Comparison of ENCODE assay signal across 28 cellular contexts in the genomic region with DNA sequence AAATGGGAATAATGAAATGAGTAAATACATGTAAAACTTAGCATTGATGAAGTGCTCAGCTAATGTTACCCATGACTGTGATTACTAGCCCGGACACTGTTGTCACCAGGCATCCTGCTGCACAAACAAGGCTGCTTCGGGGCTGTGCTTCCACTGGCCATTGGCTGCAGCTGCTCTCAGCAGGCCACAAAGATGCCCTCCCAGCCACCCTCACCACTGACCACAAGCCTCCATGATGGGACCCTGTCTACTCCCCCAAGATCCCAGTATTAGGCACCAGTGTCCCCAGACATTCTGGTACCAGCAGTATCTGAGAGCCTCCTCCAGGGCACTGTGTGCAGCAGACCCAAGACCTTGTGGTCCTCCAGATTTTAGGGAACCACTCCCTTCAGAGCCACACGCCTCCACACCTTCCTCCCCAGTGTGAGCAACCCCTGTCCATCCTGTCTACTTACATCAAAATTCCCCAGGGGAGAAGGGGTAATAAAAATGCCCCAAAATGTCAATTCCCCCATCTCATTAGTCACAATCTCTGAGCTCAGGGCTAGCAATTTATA. TPM values are rescaled to one million over a fixed set of nuclear protein-coding genes. Genes with fewer than 3 reads are reported as not detected.
DNase-seq lines count a peak whose midpoint lies in the region; ATAC-seq and TF ChIP-seq lines count a peak whose summit lies in the region.
"Had no signal": no experiment of that assay in that cellular context is flagged by ENCODE, and none has a peak within 500 bp of the region (broad histone marks: within the 10 kb centered on the region; RNA-seq: fewer than 3 reads in every experiment).

No MANE protein-coding gene starts in this region.

- no peak overlapping the region for H2AK5ac ChIP-seq in neuronal stem cell (ENCODE audit: low read depth, low read length)

- H3K9ac ChIP-seq in DND-41 (ENCODE audit: low read depth, low read length) (peak overlapping the region; percentile 69), neuronal stem cell (ENCODE audit: low read depth, low read length, poor library complexity) (no peak overlapping the region)
- H3K9ac ChIP-seq: neural progenitor cell had no signal

- H3K4ac ChIP-seq in neuronal stem cell (ENCODE audit: low read length) = no peak overlapping the region

- H3K79me1 ChIP-seq in neuronal stem cell (ENCODE audit: low read depth, low read length) = no peaks in the 10 kb centered on the region

- no peak overlapping the region for H4K91ac ChIP-seq in neuronal stem cell (ENCODE audit: low read depth, low read length, poor library complexity)

- no peak overlapping the region for H3K18ac ChIP-seq in neuronal stem cell (ENCODE audit: low read length)

- H3K36me3 ChIP-seq in DND-41 (ENCODE audit: insufficient read depth, low read length) = no peaks in the 10 kb centered on the region
- no peaks in the 10 kb centered on the region for H3K36me3 ChIP-seq in SJCRH30
- no peaks in the 10 kb centered on the region for H3K36me3 ChIP-seq in neuronal stem cell (replicated peaks in 1 of 2; ENCODE audit: control insufficient read depth in 2 of 2, insufficient read depth in 2 of 2, low read length in 2 of 2)
- H3K36me3 ChIP-seq: neural progenitor cell, prostate gland, stomach had no signal

- H2BK5ac ChIP-seq in neuronal stem cell (ENCODE audit: low read length) = no peak overlapping the region

- H3K14ac ChIP-seq in neuronal stem cell (ENCODE audit: low read length) = no peak overlapping the region

- no peak for ATAC-seq in DND-41 (ENCODE audit: insufficient read depth, low read depth)
- ATAC-seq in HG02973 (IDR thresholded peaks at IDR 0.05; ENCODE audit: unreplicated experiment) = no peak
- ATAC-seq: esophagus mucosa, left ventricle myocardium superior, PC-3 had no signal

- WGBS in neuronal stem cell (ENCODE audit: extremely low coverage in 2 of 2, insufficient read length in 2 of 2, insufficient replicate concordance in 1 of 2), 2 donors = no CpG with 5 or more reads among the region's 3 CpGs

- peaks cover 8% of the 10 kb centered on the region; the same call in 1 of the 2 replicates for H3K79me2 ChIP-seq in DND-41 (ENCODE audit: insufficient read depth, low read length)

- H3K4me1 ChIP-seq in DND-41 (ENCODE audit: insufficient read depth, low read length) = peaks cover 41% of the 10 kb centered on the region
- peaks cover 34% of the 10 kb centered on the region for H3K4me1 ChIP-seq in SJCRH30
- peaks cover 0 to 1% of the 10 kb centered on the region in 2 donors for H3K4me1 ChIP-seq in neuronal stem cell (ENCODE audit: control insufficient read depth in 2 of 2, insufficient read depth in 1 of 2, low read depth in 1 of 2, low read length in 2 of 2)
- H3K4me1 ChIP-seq: neural progenitor cell, prostate gland, stomach had no signal

- DNase-seq in DND-41 (no peak), SJCRH30 (peak; percentile 27 to 42), neuronal stem cell (ENCODE audit: low spot score) (no peak), NCI-H1417 (lab: John Stamatoyannopoulos, UW) (no peak), cortex of kidney (lab: John Stamatoyannopoulos, UW) (no peak)
- DNase-seq: activated CD4-positive, alpha-beta T cell treated with anti-CD3 and anti-CD28 coated beads for 48 hours; activated naive CD4-positive, alpha-beta T cell treated with anti-CD3 and anti-CD28 coated beads, Interleukin-2, amount 50 U/mL, for 16 hours; activated T-cell treated with anti-CD3 and anti-CD28 coated beads, Interleukin-2, amount 50 U/mL, for 1 hour; CD4-positive, alpha-beta memory T cell; DMS53; effector CD4-positive, alpha-beta T cell; hippocampal formation; left ventricle myocardium superior; MM.1S; NCI-H187 treated with DMSO at 0.1 percent for 48 hours; NCI-H2227 treated with DMSO at 0.1 percent for 48 hours; NCI-H82; PC-3; SHP77; stimulated activated CD4-positive, alpha-beta T cell treated with anti-CD3 and anti-CD28 coated beads, Interleukin-2, amount 100 ng/mL, for 24 hours; stomach had no signal

- no peak overlapping the region for H3K23ac ChIP-seq in neuronal stem cell (ENCODE audit: low read depth, low read length, poor library complexity)

- H3K27me3 ChIP-seq in DND-41 (ENCODE audit: insufficient read depth, low read length, poor library complexity) (no peaks in the 10 kb centered on the region), SJCRH30 (no peaks in the 10 kb centered on the region), neuronal stem cell (ENCODE audit: control insufficient read depth in 3 of 3, insufficient read depth in 3 of 3, low read depth in 1 of 3, low read length in 3 of 3) (peaks cover 0 to 24% (median 0%) of the 10 kb centered on the region in 3 experiments)
- H3K27me3 ChIP-seq: neural progenitor cell, stomach had no signal

- no peaks in the 10 kb centered on the region for H4K20me1 ChIP-seq in DND-41 (ENCODE audit: insufficient read depth, low read length)

- H2BK12ac ChIP-seq in neuronal stem cell (ENCODE audit: low read length) = peak overlapping the region; percentile 18

- no peak for TF ChIP-seq CTCF in DND-41 (IDR thresholded peaks at IDR 0.05; ENCODE audit: borderline replicate concordance, extremely low read depth, low read length, poor library complexity, severe bottlenecking)

- H2BK15ac ChIP-seq in neuronal stem cell (ENCODE audit: low read length) = no peak overlapping the region

- H3K4me2 ChIP-seq in DND-41 (ENCODE audit: insufficient read depth, low read length) = peak overlapping the region; percentile 74
- no peak overlapping the region for H3K4me2 ChIP-seq in neuronal stem cell (ENCODE audit: insufficient read depth, low read length, poor library complexity, severe bottlenecking)
- H3K4me2 ChIP-seq: neural progenitor cell had no signal

- H3K27ac ChIP-seq in DND-41 (ENCODE audit: low read length) (peak overlapping the region; percentile 99), SJCRH30 (no peak overlapping the region), neuronal stem cell (replicated peaks; ENCODE audit: low read length) (no peak overlapping the region)
- H3K27ac ChIP-seq: neural progenitor cell, prostate gland, stomach had no signal

- H3K4me3 ChIP-seq in DND-41 (ENCODE audit: low read depth in 1 of 2, low read length in 2 of 2) (peak overlapping the region; percentile 1 to 57; a peak in 2 of 4 replicates), SJCRH30 (no peak overlapping the region), neuronal stem cell (ENCODE audit: low read length in 2 of 2) (no peak overlapping the region)
- H3K4me3 ChIP-seq: neural progenitor cell, prostate gland, skin epidermis, stomach had no signal

- no peak overlapping the region for H2BK120ac ChIP-seq in neuronal stem cell (ENCODE audit: low read depth, low read length)

- H3K9me3 ChIP-seq in DND-41 (ENCODE audit: insufficient read depth, low read length, severe bottlenecking) (no peaks in the 10 kb centered on the region), SJCRH30 (replicated peaks) (no peaks in the 10 kb centered on the region), neuronal stem cell (replicated peaks in 1 of 2; ENCODE audit: control insufficient read depth in 2 of 2, insufficient read depth in 1 of 2, low read depth in 1 of 2, low read length in 2 of 2) (no peaks in the 10 kb centered on the region)
- H3K9me3 ChIP-seq: prostate gland, stomach had no signal

- H2AFZ ChIP-seq in DND-41 (ENCODE audit: low read depth, low read length) (peak overlapping the region; percentile 64), neuronal stem cell (ENCODE audit: low read length) (no peak overlapping the region)
- H2AFZ ChIP-seq: neural progenitor cell had no signal

- no peak overlapping the region for H4K8ac ChIP-seq in neuronal stem cell (ENCODE audit: low read depth, low read length)

RNA-seq across cellular contexts. Expression of gene NUP93, which starts 19.7 kb away (rescaled TPM):
- 194 and 201 TPM in 2 replicates for total RNA-seq in SJCRH30 (2014; rRNA removed; shearing (Covaris generic))
- polyA plus RNA-seq in neuronal stem cell (2013, experiment 1 of 2) = 95.7 TPM
- 93.0 TPM for polyA plus RNA-seq in neuronal stem cell (2013, experiment 2 of 2)

RNA-seq across cellular contexts. Expression of gene MT1X, which starts 28.0 kb away (rescaled TPM):
- 95.4 and 97.1 TPM in 2 replicates for total RNA-seq in SJCRH30 (2014; rRNA removed; shearing (Covaris generic))
- polyA plus RNA-seq in neuronal stem cell (2013, experiment 1 of 2) = 36.2 TPM
- polyA plus RNA-seq in neuronal stem cell (2013, experiment 2 of 2) = 33.3 TPM

RNA-seq across cellular contexts. Expression of gene MT1H, which starts 40.6 kb away (rescaled TPM):
- not detected in 2 replicates for total RNA-seq in SJCRH30 (2014; rRNA removed; shearing (Covaris generic))
- not detected for polyA plus RNA-seq in neuronal stem cell (2013, experiment 1 of 2)
- polyA plus RNA-seq in neuronal stem cell (2013, experiment 2 of 2) = not detected
- total RNA-seq: cerebellum, frontal cortex, left ventricle myocardium superior, PC-3 had no signal
- polyA plus RNA-seq: CD4-positive, alpha-beta memory T cell had no signal

RNA-seq across cellular contexts. Expression of gene MT1G, which starts 42.4 kb away (rescaled TPM):
- total RNA-seq in SJCRH30 (2014; rRNA removed; shearing (Covaris generic)) = not detected in 2 replicates
- not detected for polyA plus RNA-seq in neuronal stem cell (2013, experiment 1 of 2)
- polyA plus RNA-seq in neuronal stem cell (2013, experiment 2 of 2) = not detected
- total RNA-seq: CD4-positive, alpha-beta memory T cell; cerebellum; frontal cortex; left ventricle myocardium superior; PC-3 had no signal

RNA-seq across cellular contexts. Expression of gene MT1F, which starts 52.5 kb away (rescaled TPM):
- not detected in 2 replicates for total RNA-seq in SJCRH30 (2014; rRNA removed; shearing (Covaris generic))
- 1.9 TPM for polyA plus RNA-seq in neuronal stem cell (2013, experiment 1 of 2)
- 2.0 TPM for polyA plus RNA-seq in neuronal stem cell (2013, experiment 2 of 2)

Comparison
In these comparisons a context has a peak if more than half of its experiments do, and no peak if none do; other contexts are left out.
1. DNase-seq: peak in SJCRH30 (2 of 2); none in DND-41 (single experiment), neuronal stem cell (single experiment), NCI-H1417 (0 of 3) and cortex of kidney (single experiment).
2. H3K4me3 ChIP-seq: peak in DND-41 (2 of 2); none in SJCRH30 (single experiment) and neuronal stem cell (0 of 2).